Comparison of ENCODE assay signal across 1 cellular context in genomic region chr7:29228289-29229011, GRCh38.
A peak's percentile ranks its signal among the peaks of the same experiment; 100 is the strongest.
TF ChIP-seq lines count a peak whose summit lies in the region.

No MANE protein-coding gene starts in this region.

TF ChIP-seq in HepG2, 621 proteins besides CTCF, POLR2A, EP300 and RAD21 (continued from another document and continues in another):
- peak; percentile 63; the same call in 1 of the 2 replicates for TF ChIP-seq ARID4A (CRISPR knock-in tag; IDR thresholded peaks at IDR 0.05; ENCODE audit: borderline replicate concordance)
- TF ChIP-seq ZFP91 (CRISPR knock-in tag; IDR thresholded peaks at IDR 0.05; ENCODE audit: borderline replicate concordance), result peak; percentile 77
- TF ChIP-seq ZNF280B (CRISPR knock-in tag; IDR thresholded peaks at IDR 0.05; ENCODE audit: borderline replicate concordance), result no peak
- TF ChIP-seq TBP (CRISPR knock-in tag; IDR thresholded peaks at IDR 0.05), result no peak
- no peak for TF ChIP-seq ZNF747 (CRISPR knock-in tag; IDR thresholded peaks at IDR 0.05; ENCODE audit: borderline replicate concordance)
- peak; percentile 99 for TF ChIP-seq NCOR1 (IDR thresholded peaks at IDR 0.05; ENCODE audit: borderline replicate concordance, low read length)
- peak; percentile 85 for TF ChIP-seq CREM (IDR thresholded peaks at IDR 0.05)
- TF ChIP-seq CREM (CRISPR knock-in tag; IDR thresholded peaks at IDR 0.05), result no peak
- no peak for TF ChIP-seq ZNF343 (CRISPR knock-in tag; IDR thresholded peaks at IDR 0.05)
- no peak for TF ChIP-seq USF2 (IDR thresholded peaks at IDR 0.05; ENCODE audit: low read depth, low read length)
- TF ChIP-seq USF2 (CRISPR knock-in tag; IDR thresholded peaks at IDR 0.05; ENCODE audit: borderline replicate concordance), result no peak
- TF ChIP-seq ATF1 (CRISPR knock-in tag; IDR thresholded peaks at IDR 0.05), result no peak
- no peak for TF ChIP-seq TOE1 (CRISPR knock-in tag; IDR thresholded peaks at IDR 0.05)
- no peak for TF ChIP-seq MLX (CRISPR knock-in tag; IDR thresholded peaks at IDR 0.05)
- TF ChIP-seq THYN1 (CRISPR knock-in tag; IDR thresholded peaks at IDR 0.05; ENCODE audit: borderline replicate concordance, low read depth), result no peak
- TF ChIP-seq CREBL2 (CRISPR knock-in tag; IDR thresholded peaks at IDR 0.05; ENCODE audit: borderline replicate concordance), result no peak
- no peak; the same call in 1 of the 2 replicates for TF ChIP-seq ZNF232 (CRISPR knock-in tag; IDR thresholded peaks at IDR 0.05; ENCODE audit: borderline replicate concordance)
- TF ChIP-seq ZZZ3 (CRISPR knock-in tag; IDR thresholded peaks at IDR 0.05; ENCODE audit: borderline replicate concordance), result no peak
- peak; percentile 66; the same call in 1 of the 2 replicates for TF ChIP-seq ZNF362 (CRISPR knock-in tag; IDR thresholded peaks at IDR 0.05; ENCODE audit: borderline replicate concordance)
- no peak for TF ChIP-seq SOX6 (IDR thresholded peaks at IDR 0.05)
- peak; percentile 97 for TF ChIP-seq SOX6 (CRISPR knock-in tag; IDR thresholded peaks at IDR 0.05)
- peak; percentile 80 for TF ChIP-seq FOXO1 (CRISPR knock-in tag; IDR thresholded peaks at IDR 0.05)
- TF ChIP-seq DR1 (CRISPR knock-in tag; IDR thresholded peaks at IDR 0.05), result no peak
- TF ChIP-seq NFE2L2 (IDR thresholded peaks at IDR 0.05; ENCODE audit: low read length), result no peak
- no peak for TF ChIP-seq LRRFIP1 (CRISPR knock-in tag; conservative IDR thresholded peaks at IDR 0.05)
- TF ChIP-seq ZNF274 (CRISPR knock-in tag; IDR thresholded peaks at IDR 0.05), result no peak
- no peak for TF ChIP-seq NFE2 (CRISPR knock-in tag; IDR thresholded peaks at IDR 0.05)
- no peak for TF ChIP-seq ZNF256 (CRISPR knock-in tag; conservative IDR thresholded peaks at IDR 0.05)
- TF ChIP-seq TRAFD1 (CRISPR knock-in tag; IDR thresholded peaks at IDR 0.05; ENCODE audit: borderline replicate concordance), result no peak
- TF ChIP-seq ZNF782 (CRISPR knock-in tag; IDR thresholded peaks at IDR 0.05; ENCODE audit: borderline replicate concordance), result no peak
- TF ChIP-seq RNF2 (conservative IDR thresholded peaks at IDR 0.05; ENCODE audit: low read depth), result no peak
- TF ChIP-seq NRL (CRISPR knock-in tag; IDR thresholded peaks at IDR 0.05; ENCODE audit: borderline replicate concordance), result no peak
- TF ChIP-seq XBP1 (CRISPR knock-in tag; IDR thresholded peaks at IDR 0.05), result no peak
- TF ChIP-seq ELF3 (CRISPR knock-in tag; IDR thresholded peaks at IDR 0.05), result peak; percentile 56; the same call in 1 of the 2 replicates
- TF ChIP-seq ZNF503 (CRISPR knock-in tag; IDR thresholded peaks at IDR 0.05), result no peak
- no peak for TF ChIP-seq THAP7 (CRISPR knock-in tag; IDR thresholded peaks at IDR 0.05)
- TF ChIP-seq ZSCAN5A (CRISPR knock-in tag; IDR thresholded peaks at IDR 0.05; ENCODE audit: borderline replicate concordance), result no peak
- TF ChIP-seq RCOR2 (CRISPR knock-in tag; IDR thresholded peaks at IDR 0.05), result peak; percentile 70; the same call in 1 of the 2 replicates
- no peak for TF ChIP-seq CHD2 (IDR thresholded peaks at IDR 0.05; ENCODE audit: low read depth, low read length)
- no peak for TF ChIP-seq RFXAP (CRISPR knock-in tag; IDR thresholded peaks at IDR 0.05; ENCODE audit: borderline replicate concordance)
- no peak for TF ChIP-seq ZNF749 (CRISPR knock-in tag; IDR thresholded peaks at IDR 0.05; ENCODE audit: borderline replicate concordance)
- TF ChIP-seq CENPX (CRISPR knock-in tag; IDR thresholded peaks at IDR 0.05), result no peak
- TF ChIP-seq ZMYM3 (CRISPR knock-in tag; IDR thresholded peaks at IDR 0.05), result peak; percentile 72; the same call in 1 of the 2 replicates
